8 cellular contexts compared by ENCODE assay signal in the genomic region with DNA sequence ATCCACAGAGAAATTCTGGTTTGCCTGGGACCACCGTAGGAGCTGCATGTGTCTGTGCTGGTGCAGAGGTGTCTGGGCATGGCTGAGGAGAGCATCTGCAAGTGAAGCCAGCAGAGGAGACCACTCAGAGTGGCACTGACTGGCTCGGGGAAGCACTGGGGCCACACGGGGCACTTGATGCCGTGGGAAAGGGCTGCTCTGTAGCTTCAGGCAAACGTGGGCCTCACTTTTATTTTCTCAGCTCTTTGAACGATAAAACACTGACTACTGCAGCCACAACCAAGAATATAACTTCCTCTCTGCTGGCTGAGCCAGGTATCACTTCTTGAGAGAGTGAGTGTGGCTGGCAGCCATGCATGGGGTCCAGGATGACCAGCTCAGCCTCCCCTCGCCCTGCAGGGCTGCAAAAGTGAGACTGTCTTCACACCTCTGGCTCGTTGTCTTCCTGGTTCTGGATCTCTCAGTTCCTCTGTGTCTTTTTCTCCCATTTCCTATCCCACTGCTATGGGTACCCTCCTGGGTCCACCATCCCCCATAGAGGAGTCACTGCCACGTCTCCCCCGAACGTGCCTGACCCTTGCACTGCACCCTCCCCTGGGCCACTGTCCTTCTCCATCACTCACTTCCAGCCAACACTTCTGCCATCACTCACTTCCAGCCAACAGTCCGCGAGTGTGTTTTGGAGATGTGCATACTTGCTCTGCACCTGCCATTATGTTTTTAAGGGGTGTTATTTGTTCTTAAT.
A peak's percentile ranks its signal among the peaks of the same experiment; 100 is the strongest.
DNase-seq lines count a peak whose midpoint lies in the region; ATAC-seq and TF ChIP-seq lines count a peak whose summit lies in the region.

No MANE protein-coding gene starts in this region.

- ATAC-seq in activated CD4-positive, CD25-positive, alpha-beta regulatory T cell treated with anti-CD3 and anti-CD28 coated beads, Interleukin-2, amount 50 U/mL, for 24 hours, result peak; percentile 37 to 41

- H3K4me1 ChIP-seq in subcutaneous abdominal adipose tissue (ENCODE audit: control insufficient read depth in 5 of 5, insufficient read depth in 5 of 5, low read length in 5 of 5), result peaks cover 11 to 36% (median 30%) of the 10 kb centered on the region in 5 donors
- H3K4me1 ChIP-seq in right atrium auricular region, result peaks cover 0 to 36% of the 10 kb centered on the region in 2 donors

- H3K27ac ChIP-seq in subcutaneous abdominal adipose tissue (ENCODE audit: low read depth, low read length) (peak overlapping the region; percentile 19), right atrium auricular region (no peak overlapping the region)

- no peak for TF ChIP-seq CTCF in right atrium auricular region (IDR thresholded peaks at IDR 0.05)

- H3K36me3 ChIP-seq in subcutaneous abdominal adipose tissue (ENCODE audit: control insufficient read depth in 5 of 5, insufficient read depth in 5 of 5, low read length in 5 of 5) (peaks cover 0 to 4% (median 2%) of the 10 kb centered on the region in 5 donors), H7 (replicated peaks; ENCODE audit: control insufficient read depth, insufficient read depth, low read length) (no peaks in the 10 kb centered on the region), right atrium auricular region (no peaks in the 10 kb centered on the region)

- H3K9me3 ChIP-seq in subcutaneous abdominal adipose tissue (ENCODE audit: control insufficient read depth in 5 of 5, low read length in 5 of 5) (no peaks in the 10 kb centered on the region), right atrium auricular region (no peaks in the 10 kb centered on the region)

- no peak for DNase-seq in activated CD4-positive, CD25-positive, alpha-beta regulatory T cell (lab: John Stamatoyannopoulos, UW)
- DNase-seq in Jurkat, Clone E6-1 (ENCODE audit: low read depth, low spot score), result peak; percentile 73
- peak; percentile 11 to 88 for DNase-seq in dermis microvascular lymphatic vessel endothelial cell (ENCODE audit: low read depth in 2 of 2)
- DNase-seq in putamen (ENCODE audit: low spot score), result no peak
- DNase-seq in H7, result no peak
- DNase-seq in right atrium auricular region (ENCODE audit: low spot score), result no peak

- H3K27me3 ChIP-seq in subcutaneous abdominal adipose tissue (ENCODE audit: control insufficient read depth in 5 of 5, insufficient read depth in 4 of 5, low read length in 5 of 5), result no peaks in the 10 kb centered on the region
- no peaks in the 10 kb centered on the region for H3K27me3 ChIP-seq in H7 (ENCODE audit: control insufficient read depth, insufficient read depth, low read length)
- H3K27me3 ChIP-seq in right atrium auricular region, result no peaks in the 10 kb centered on the region

- H3K9ac ChIP-seq in subcutaneous abdominal adipose tissue (ENCODE audit: low read length in 5 of 5), result peak overlapping the region in 1 of 5 donors; percentile 23

- H3K4me3 ChIP-seq in Jurkat, Clone E6-1 (ENCODE audit: low read length), result peak overlapping the region; percentile 26
- no peak overlapping the region for H3K4me3 ChIP-seq in subcutaneous abdominal adipose tissue (ENCODE audit: low read depth in 1 of 5, low read length in 5 of 5)
- H3K4me3 ChIP-seq in H7 (ENCODE audit: insufficient read depth, low read depth, low read length), result no peak overlapping the region
- no peak overlapping the region for H3K4me3 ChIP-seq in right atrium auricular region

Comparison
In these comparisons a context has a peak if more than half of its experiments do, and no peak if none do; other contexts are left out.
1. DNase-seq: peak in Jurkat, Clone E6-1 (single experiment) and dermis microvascular lymphatic vessel endothelial cell (2 of 2); none in activated CD4-positive, CD25-positive, alpha-beta regulatory T cell (0 of 4), putamen (single experiment), H7 (single experiment) and right atrium auricular region (single experiment).